In the genomic region with DNA sequence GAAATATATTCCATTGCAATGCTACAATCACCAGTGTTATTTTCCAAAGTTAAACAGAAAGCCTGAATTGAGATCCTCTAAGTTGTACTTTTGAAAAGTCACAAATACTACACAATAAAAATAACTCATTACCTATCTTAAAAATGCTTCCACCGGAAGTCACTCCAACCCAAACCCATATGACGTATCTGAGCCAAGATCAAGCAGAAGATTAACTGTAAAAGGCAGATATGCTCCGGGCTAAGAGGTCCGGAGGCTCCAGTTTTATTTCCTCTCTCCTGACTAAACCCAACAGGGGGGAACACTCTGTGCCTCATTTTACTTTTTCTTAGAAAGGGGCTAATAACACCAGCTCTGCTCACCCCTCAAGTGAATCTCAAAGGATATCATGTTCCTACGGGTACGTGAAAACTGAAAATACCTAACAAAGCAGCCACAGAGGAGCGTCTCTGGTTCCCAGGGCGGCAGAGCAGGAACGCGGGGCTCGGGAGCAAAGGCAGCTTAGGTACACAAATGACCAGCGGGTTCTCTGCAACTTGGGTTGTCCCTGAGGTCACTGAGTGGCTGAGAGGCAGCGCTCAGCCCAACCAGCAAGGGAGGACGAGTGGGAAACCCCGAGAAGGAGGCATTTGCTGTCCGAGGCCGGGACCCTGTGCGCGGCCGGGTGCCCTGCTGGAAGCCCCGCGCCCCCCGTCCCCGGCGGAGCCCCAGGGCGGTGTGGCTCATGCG, we compare ENCODE assay signal across 8 cellular contexts. TPM values are rescaled to one million over a fixed set of nuclear protein-coding genes. Genes with fewer than 3 reads are reported as not detected.
A peak's percentile ranks its signal among the peaks of the same experiment; 100 is the strongest.
DNase-seq lines count a peak whose midpoint lies in the region; ATAC-seq and TF ChIP-seq lines count a peak whose summit lies in the region.

No MANE protein-coding gene starts in this region.

- peak overlapping the region in 1 of 2 experiments; percentile 20; a peak in 1 of 4 replicates for H3K27ac ChIP-seq in SK-N-SH (ENCODE audit: low read depth in 2 of 2, low read length in 1 of 2)
- peak overlapping the region; percentile 94 for H3K27ac ChIP-seq in muscle layer of duodenum (ENCODE audit: low read length)

- peaks cover 5% of the 10 kb centered on the region for H3K36me3 Mint-ChIP-seq in activated CD4-positive, alpha-beta T cell treated with anti-CD3 and anti-CD28 coated beads, Interleukin-2, amount 10 ng/mL, durations not matched to agents 7 days and 5 days (ENCODE audit: low read depth)

- peak overlapping the region; percentile 26 for H3K27ac Mint-ChIP-seq in activated CD4-positive, alpha-beta T cell treated with anti-CD3 and anti-CD28 coated beads, Interleukin-2, amount 10 ng/mL, durations not matched to agents 7 days and 5 days

- H3F3A ChIP-seq in SK-N-SH (replicated peaks; ENCODE audit: insufficient read depth) = peaks cover 15% of the 10 kb centered on the region

- no peak for TF ChIP-seq RAD21 in SK-N-SH (IDR thresholded peaks at IDR 0.05; ENCODE audit: low read length)

- H3K4me1 Mint-ChIP-seq in activated CD4-positive, alpha-beta T cell treated with anti-CD3 and anti-CD28 coated beads, Interleukin-2, amount 10 ng/mL, durations not matched to agents 7 days and 5 days = peaks cover 33% of the 10 kb centered on the region

- H3K9me3 Mint-ChIP-seq in activated CD4-positive, alpha-beta T cell treated with anti-CD3 and anti-CD28 coated beads, Interleukin-2, amount 10 ng/mL, durations not matched to agents 7 days and 5 days = no peaks in the 10 kb centered on the region

- peak overlapping the region; percentile 96; the same call in 1 of the 2 replicates for H2AFZ ChIP-seq in SK-N-SH (ENCODE audit: low read depth)

- no peaks in the 10 kb centered on the region for H3K79me2 ChIP-seq in SK-N-SH (ENCODE audit: insufficient read depth)

- H3K9me3 ChIP-seq in SK-N-SH (no peaks in the 10 kb centered on the region), muscle layer of duodenum (ENCODE audit: control insufficient read depth in 1 of 2, low read length in 2 of 2) (no peaks in the 10 kb centered on the region)

- peak overlapping the region; percentile 73 for H3K4me3 Mint-ChIP-seq in activated CD4-positive, alpha-beta T cell treated with anti-CD3 and anti-CD28 coated beads, Interleukin-2, amount 10 ng/mL, durations not matched to agents 7 days and 5 days

- H3K4me3 ChIP-seq in SK-N-SH (ENCODE audit: low read depth in 2 of 2, low read length in 1 of 2) (peak overlapping the region; percentile 66 to 75), epithelial cell of esophagus (ENCODE audit: low read length) (peak overlapping the region; percentile 75), muscle layer of duodenum (ENCODE audit: low read depth in 1 of 2, low read length in 2 of 2) (peak overlapping the region; percentile 67 to 91)

- H3K36me3 ChIP-seq in SK-N-SH (replicated peaks in 1 of 2; ENCODE audit: control insufficient read depth in 1 of 2, insufficient read depth in 2 of 2, low read length in 1 of 2) (no peaks in the 10 kb centered on the region), muscle layer of duodenum (ENCODE audit: control insufficient read depth in 1 of 2, insufficient read depth in 2 of 2, low read length in 2 of 2) (peaks cover 0 to 8% of the 10 kb centered on the region in 2 donors)

- peak; percentile 8 for ATAC-seq in HG02884 (IDR thresholded peaks at IDR 0.05; ENCODE audit: unreplicated experiment)

- H4K20me1 ChIP-seq in SK-N-SH (ENCODE audit: insufficient read depth) = no peaks in the 10 kb centered on the region

- POLR2A ChIA-PET in activated CD4-positive, alpha-beta T cell treated with anti-CD3 and anti-CD28 coated beads, Interleukin-2, amount 10 ng/mL, durations not matched to agents 7 days and 5 days (lab: Charles Lee) = interaction anchor here (1.0 kb wide), 1 partner anchor 55 kb away, joined by 4 read pairs; the partner anchor contains the start of gene NAXD
- POLR2A ChIA-PET in SK-N-SH (lab: Yijun Ruan, JAX) = no interaction called here

- H3K9ac ChIP-seq in SK-N-SH = peak overlapping the region; percentile 67; the same call in 1 of the 2 replicates

- no peak for TF ChIP-seq EP300 in SK-N-SH (IDR thresholded peaks at IDR 0.05; ENCODE audit: borderline replicate concordance in 1 of 2, low read depth in 1 of 2, low read length in 1 of 2)

- CTCF ChIA-PET in activated CD4-positive, alpha-beta T cell treated with anti-CD3 and anti-CD28 coated beads, Interleukin-2, amount 10 ng/mL, durations not matched to agents 7 days and 5 days (lab: Charles Lee) = interaction anchor here (1.0 kb wide), 1 partner anchor 29 kb away, joined by 3 read pairs; no protein-coding TSS in a partner anchor
- CTCF ChIA-PET in SK-N-SH (lab: Yijun Ruan, JAX) = interaction anchor here (1.5 kb wide), 3 partner anchors 9 to 47 kb away, joined by 3 to 4 read pairs (median 3); no protein-coding TSS in a partner anchor

- TF ChIP-seq CTCF in SK-N-SH (IDR thresholded peaks at IDR 0.05) (no peak), epithelial cell of esophagus (IDR thresholded peaks at IDR 0.05; ENCODE audit: insufficient read depth, low read depth, low read length, missing control alignments) (no peak)

- no peaks in the 10 kb centered on the region for H3K9me2 ChIP-seq in SK-N-SH

- WGBS in SK-N-SH (ENCODE audit: low lambda C conversion rate) = 12% methylated on average over 26 of the region's 27 CpGs

- peaks cover 21% of the 10 kb centered on the region for H3K27me3 Mint-ChIP-seq in activated CD4-positive, alpha-beta T cell treated with anti-CD3 and anti-CD28 coated beads, Interleukin-2, amount 10 ng/mL, durations not matched to agents 7 days and 5 days

- H3K4me1 ChIP-seq in SK-N-SH (ENCODE audit: control insufficient read depth in 1 of 2, insufficient read depth in 2 of 2, low read depth in 1 of 2, low read length in 1 of 2) (peaks cover 0 to 7% of the 10 kb centered on the region in 2 experiments; a peak in 1 of 4 replicates), muscle layer of duodenum (ENCODE audit: control insufficient read depth in 1 of 2, insufficient read depth in 2 of 2, low read length in 2 of 2) (peaks cover 0 to 20% of the 10 kb centered on the region in 2 donors)

- DNase-seq in activated CD4-positive, alpha-beta T cell treated with anti-CD3 and anti-CD28 coated beads, Interleukin-2, amount 10 ng/mL, durations not matched to agents 7 days and 5 days = no peak
- DNase-seq in activated CD4-positive, alpha-beta T cell treated with anti-CD3 and anti-CD28 coated beads for 1 hour = no peak
- DNase-seq in SK-N-SH = peak; percentile 71
- peak; percentile 16 for DNase-seq in epithelial cell of esophagus (ENCODE audit: low read depth)
- DNase-seq in GM19238 (ENCODE audit: insufficient read length, low spot score) = no peak
- DNase-seq in SK-N-DZ (ENCODE audit: low spot score) = no peak

- H3K27me3 ChIP-seq in SK-N-SH (ENCODE audit: insufficient read depth) = no peaks in the 10 kb centered on the region
- no peaks in the 10 kb centered on the region for H3K27me3 ChIP-seq in muscle layer of duodenum (ENCODE audit: low read depth, low read length)

- H3K4me2 ChIP-seq in SK-N-SH = peak overlapping the region; percentile 84

TF ChIP-seq in SK-N-SH, 30 proteins besides CTCF, POLR2A, EP300 and RAD21 (continues in another document):
- TF ChIP-seq TAF1 (IDR thresholded peaks at IDR 0.05; ENCODE audit: borderline replicate concordance, low read depth, low read length) = no peak
- TF ChIP-seq, protein P1, sequence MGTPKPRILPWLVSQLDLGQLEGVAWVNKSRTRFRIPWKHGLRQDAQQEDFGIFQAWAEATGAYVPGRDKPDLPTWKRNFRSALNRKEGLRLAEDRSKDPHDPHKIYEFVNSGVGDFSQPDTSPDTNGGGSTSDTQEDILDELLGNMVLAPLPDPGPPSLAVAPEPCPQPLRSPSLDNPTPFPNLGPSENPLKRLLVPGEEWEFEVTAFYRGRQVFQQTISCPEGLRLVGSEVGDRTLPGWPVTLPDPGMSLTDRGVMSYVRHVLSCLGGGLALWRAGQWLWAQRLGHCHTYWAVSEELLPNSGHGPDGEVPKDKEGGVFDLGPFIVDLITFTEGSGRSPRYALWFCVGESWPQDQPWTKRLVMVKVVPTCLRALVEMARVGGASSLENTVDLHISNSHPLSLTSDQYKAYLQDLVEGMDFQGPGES (IDR thresholded peaks at IDR 0.05; ENCODE audit: low read depth, low read length) = no peak
- no peak for TF ChIP-seq GABPA (IDR thresholded peaks at IDR 0.05; ENCODE audit: low read depth)
- no peak for TF ChIP-seq GATA2 (CRISPR knock-in tag; IDR thresholded peaks at IDR 0.05)
- TF ChIP-seq NRF1 (IDR thresholded peaks at IDR 0.05; ENCODE audit: low read depth, low read length) = no peak
- no peak for TF ChIP-seq SIN3A (IDR thresholded peaks at IDR 0.05; ENCODE audit: borderline replicate concordance, low read depth, low read length)
- TF ChIP-seq SMC3 (IDR thresholded peaks at IDR 0.05; ENCODE audit: low read depth, low read length) = no peak

RNA-seq across cellular contexts. Expression of gene RAB20, which starts 0.8 kb away (rescaled TPM):
- total RNA-seq in activated CD4-positive, alpha-beta T cell treated with anti-CD3 and anti-CD28 coated beads, Interleukin-2, amount 10 ng/mL, durations not matched to agents 7 days and 5 days = 1 to 10 TPM; 3.2 to 4.1 TPM
- polyA plus RNA-seq in SK-N-SH (2012; rRNA removed) = 4.9 and 5.2 TPM in 2 replicates
- polyA plus RNA-seq in SK-N-SH (2012; cell fraction: cytosol; rRNA removed) = 4.8 and 5.3 TPM in 2 replicates
- polyA plus RNA-seq in SK-N-SH (2012; cell fraction: nucleus; rRNA removed) = 2.7 and 3.6 TPM in 2 replicates
- 0.08 and 0.97 TPM in 2 replicates for polyA plus RNA-seq in SK-N-DZ (2014; cell fraction: cytosol; rRNA removed)
- polyA plus RNA-seq in SK-N-DZ (2014; cell fraction: nucleus; rRNA removed) = not detected in 2 replicates

RNA-seq across cellular contexts. Expression of gene NAXD, which starts 54.6 kb away (rescaled TPM):
- 10 to 100 TPM; 23.3 to 25.2 TPM for total RNA-seq in activated CD4-positive, alpha-beta T cell treated with anti-CD3 and anti-CD28 coated beads, Interleukin-2, amount 10 ng/mL, durations not matched to agents 7 days and 5 days
- 32.4 and 39.8 TPM in 2 replicates for polyA plus RNA-seq in SK-N-SH (2012; rRNA removed)
- polyA plus RNA-seq in SK-N-SH (2012; cell fraction: cytosol; rRNA removed) = 19.9 and 25.5 TPM in 2 replicates
- 97.8 and 104 TPM in 2 replicates for polyA plus RNA-seq in SK-N-SH (2012; cell fraction: nucleus; rRNA removed)
- 30.1 and 33.7 TPM in 2 replicates for polyA plus RNA-seq in SK-N-DZ (2014; cell fraction: cytosol; rRNA removed)
- polyA plus RNA-seq in SK-N-DZ (2014; cell fraction: nucleus; rRNA removed) = 71.5 and 72.7 TPM in 2 replicates

Comparison
In these comparisons a context has a peak if more than half of its experiments do, and no peak if none do; other contexts are left out.
1. DNase-seq: peak in SK-N-SH (single experiment) and epithelial cell of esophagus (single experiment); none in activated CD4-positive, alpha-beta T cell treated with anti-CD3 and anti-CD28 coated beads, Interleukin-2, amount 10 ng/mL, durations not matched to agents 7 days and 5 days (single experiment), activated CD4-positive, alpha-beta T cell treated with anti-CD3 and anti-CD28 coated beads for 1 hour (single experiment), GM19238 (single experiment) and SK-N-DZ (single experiment).
2. Peak in every context shown above with its lines, with median percentiles within 50 percentile points of each other: H3K4me3 ChIP-seq.